12 cellular contexts compared by ENCODE assay signal in the genomic region with DNA sequence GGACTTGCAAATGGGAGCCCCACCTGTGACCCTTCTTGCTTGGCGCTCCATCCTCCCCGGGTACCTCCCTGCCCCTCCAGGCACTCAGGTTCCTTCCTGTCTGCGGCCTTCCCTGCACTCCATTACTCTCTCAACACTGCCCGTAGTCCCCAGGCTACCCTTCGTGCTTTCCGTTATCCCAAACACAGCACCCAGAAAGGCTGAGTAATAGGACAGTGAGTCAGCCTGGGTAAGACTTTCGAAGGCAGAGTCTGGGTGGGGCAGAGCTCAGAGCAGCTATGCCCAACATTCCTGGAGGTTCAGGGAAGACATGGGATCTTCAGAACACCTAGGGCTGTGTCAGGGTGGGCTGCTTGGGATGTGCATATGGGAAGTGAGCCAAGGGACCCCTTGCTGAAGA. TPM values are rescaled to one million over a fixed set of nuclear protein-coding genes. Genes with fewer than 3 reads are reported as not detected.
DNase-seq lines count a peak whose midpoint lies in the region; ATAC-seq and TF ChIP-seq lines count a peak whose summit lies in the region.
"Had no signal": no experiment of that assay in that cellular context is flagged by ENCODE, and none has a peak within 500 bp of the region (broad histone marks: within the 10 kb centered on the region; RNA-seq: fewer than 3 reads in every experiment).

No MANE protein-coding gene starts in this region.

- H3K27me3 ChIP-seq in Panc1 (ENCODE audit: control insufficient read depth, insufficient read depth, low read length) (no peaks in the 10 kb centered on the region), gastrocnemius medialis (peaks cover 0 to 2% (median 0%) of the 10 kb centered on the region in 3 donors)
- H3K27me3 ChIP-seq: upper lobe of left lung had no signal

- in situ Hi-C loops in Panc1 (cut with HindIII; ENCODE audit: low pct_unique_long_range_greater_than_20kb, low sequenced_read_pairs) (no loop called here), gastrocnemius medialis (cut with MboI; ENCODE audit: low sequenced_read_pairs in 4 of 4) (no loop called here)

- no peak overlapping the region for H3K4me3 ChIP-seq in Panc1 (ENCODE audit: low read depth in 2 of 2, low read length in 2 of 2)
- no peak overlapping the region for H3K4me3 ChIP-seq in gastrocnemius medialis
- H3K4me3 ChIP-seq: upper lobe of left lung had no signal

- H3K4me3 Mint-ChIP-seq in osteocyte (ENCODE audit: unreplicated experiment), result no peak overlapping the region
- H3K4me3 Mint-ChIP-seq: endodermal cell had no signal

- ATAC-seq in Panc1 (peak; percentile 92), esophagus mucosa (peak; percentile 97), HG03159 (IDR thresholded peaks at IDR 0.05; ENCODE audit: unreplicated experiment) (no peak), gastrocnemius medialis (no peak)

- H3K9me3 Mint-ChIP-seq in osteocyte (ENCODE audit: unreplicated experiment), result no peaks in the 10 kb centered on the region
- H3K9me3 Mint-ChIP-seq: endodermal cell had no signal

- H3K27ac Mint-ChIP-seq in osteocyte (ENCODE audit: unreplicated experiment), result peak overlapping the region; percentile 94

- DNase-seq in GM04504 (ENCODE audit: low read depth), result peak; percentile 80
- DNase-seq in Panc1 (ENCODE audit: low read depth, low spot score), result peak; percentile 32
- no peak for DNase-seq in osteocyte (ENCODE audit: extremely low spot score, unreplicated experiment)
- no peak for DNase-seq in gastrocnemius medialis
- DNase-seq in activated CD4-positive, alpha-beta T cell treated with anti-CD3 and anti-CD28 coated beads for 1 hour, result no peak
- DNase-seq in NAMALWA (ENCODE audit: low spot score), result no peak
- DNase-seq: NCI-H2081 treated with DMSO at 0.1 percent for 48 hours, T-helper 1 cell, upper lobe of left lung had no signal

- no peak for TF ChIP-seq POLR2A in gastrocnemius medialis (IDR thresholded peaks at IDR 0.05)

- no peaks in the 10 kb centered on the region for H3K9me3 ChIP-seq in Panc1 (ENCODE audit: control insufficient read depth, insufficient read depth, low read depth, low read length)
- H3K9me3 ChIP-seq in gastrocnemius medialis, result no peaks in the 10 kb centered on the region
- H3K9me3 ChIP-seq: upper lobe of left lung had no signal

- intact Hi-C loops in Panc1 (cut with micrococcal nuclease; ENCODE audit: unreplicated experiment) (no loop called here), gastrocnemius medialis (cut with DNase I; ENCODE audit: low total_unique reads) (no loop called here)

- H3K36me3 ChIP-seq in Panc1 (ENCODE audit: control insufficient read depth, insufficient read depth, low read length) (no peaks in the 10 kb centered on the region), gastrocnemius medialis (no peaks in the 10 kb centered on the region)
- H3K36me3 ChIP-seq: upper lobe of left lung had no signal

- H3K27ac ChIP-seq in Panc1 (ENCODE audit: low read length), result no peak overlapping the region
- H3K27ac ChIP-seq in gastrocnemius medialis, result no peak overlapping the region
- H3K27ac ChIP-seq: upper lobe of left lung had no signal

- H3K36me3 Mint-ChIP-seq in osteocyte (ENCODE audit: unreplicated experiment), result peaks cover 2% of the 10 kb centered on the region

- CTCF ChIA-PET in Panc1 (lab: Charles Lee), result interaction anchor here (0.6 kb wide), 1 partner anchor 52 kb away, joined by 4 read pairs; no protein-coding TSS in a partner anchor

- H3K4me1 Mint-ChIP-seq in osteocyte (ENCODE audit: unreplicated experiment), result peaks cover 12% of the 10 kb centered on the region

- TF ChIP-seq CTCF in Panc1 (IDR thresholded peaks at IDR 0.05) (no peak), osteocyte (IDR thresholded peaks at IDR 0.05) (no peak), gastrocnemius medialis (IDR thresholded peaks at IDR 0.05 in 4 of 5, conservative IDR thresholded peaks at IDR 0.05 in 1 of 5) (no peak)

- POLR2A ChIA-PET in Panc1 (lab: Charles Lee), result no interaction called here

- H3K27me3 Mint-ChIP-seq in osteocyte (ENCODE audit: unreplicated experiment), result peaks cover 2% of the 10 kb centered on the region

- H3K4me1 ChIP-seq in Panc1 (ENCODE audit: control insufficient read depth, insufficient read depth, low read length), result no peaks in the 10 kb centered on the region
- no peaks in the 10 kb centered on the region for H3K4me1 ChIP-seq in gastrocnemius medialis
- H3K4me1 ChIP-seq: upper lobe of left lung had no signal

- BruUV-seq in Panc1 (replicated peaks; lab: Mats Ljungman, UMichigan), result no TSS peak

RNA-seq across cellular contexts. Expression of a gene that starts 16.7 kb away (rescaled TPM):
- total RNA-seq in Panc1 (2021; ENCODE audit: unreplicated experiment) (1.5 TPM), esophagus mucosa (10.9 TPM), osteocyte (2.1 and 2.4 TPM in 2 replicates), gastrocnemius medialis (1 to 10 TPM in 1 of 4 donors, not detected in 3; 1.3 TPM)
- 2.3 TPM for polyA plus RNA-seq in Panc1 (2012; ENCODE audit: insufficient read length)

RNA-seq across cellular contexts. Expression of a gene that starts 31.8 kb away (rescaled TPM):
- total RNA-seq in Panc1 (2021; ENCODE audit: unreplicated experiment) (39.1 TPM), esophagus mucosa (19.3 TPM), osteocyte (34.3 and 35.5 TPM in 2 replicates), gastrocnemius medialis (10 to 100 TPM; 29.6 to 39.8 (median 36.4) TPM)
- 50.8 TPM for polyA plus RNA-seq in Panc1 (2012; ENCODE audit: insufficient read length)

RNA-seq across cellular contexts. Expression of a gene that starts 31.9 kb away (rescaled TPM):
- total RNA-seq in Panc1 (2021; ENCODE audit: unreplicated experiment), result 429 TPM
- 533 TPM for polyA plus RNA-seq in Panc1 (2012; ENCODE audit: insufficient read length)
- total RNA-seq in esophagus mucosa, result 511 TPM
- total RNA-seq in osteocyte, result 456 and 476 TPM in 2 replicates
- 100 to 1,000 TPM; 666 to 782 (median 689) TPM for total RNA-seq in gastrocnemius medialis

Comparison
In these comparisons a context has a peak if more than half of its experiments do, and no peak if none do; other contexts are left out.
1. DNase-seq: peak in GM04504 (single experiment) and Panc1 (single experiment); none in osteocyte (single experiment), gastrocnemius medialis (0 of 2), activated CD4-positive, alpha-beta T cell treated with anti-CD3 and anti-CD28 coated beads for 1 hour (single experiment) and NAMALWA (single experiment).
2. ATAC-seq: peak in Panc1 (single experiment) and esophagus mucosa (single experiment); none in HG03159 (single experiment) and gastrocnemius medialis (0 of 2).